Comparison of ENCODE assay signal across 22 cellular contexts in genomic region chrX:3527811-3528210, GRCh38.
DNase-seq lines count a peak whose midpoint lies in the region; ATAC-seq and TF ChIP-seq lines count a peak whose summit lies in the region.
"Had no signal": no experiment of that assay in that cellular context is flagged by ENCODE, and none has a peak within 500 bp of the region (broad histone marks: within the 10 kb centered on the region; RNA-seq: fewer than 3 reads in every experiment).

No MANE protein-coding gene starts in this region.

- no peaks in the 10 kb centered on the region for H3K27me3 ChIP-seq in IMR-90 (ENCODE audit: control insufficient read depth, insufficient read depth, low read length)
- no peaks in the 10 kb centered on the region for H3K27me3 ChIP-seq in trophoblast cell (ENCODE audit: insufficient read depth, low read length)
- H3K27me3 ChIP-seq in testis: no peaks in the 10 kb centered on the region
- no peaks in the 10 kb centered on the region for H3K27me3 ChIP-seq in CD4-positive, alpha-beta T cell (ENCODE audit: control insufficient read depth, insufficient read depth, low read length)
- H3K27me3 ChIP-seq: SJCRH30 had no signal

- H2AK5ac ChIP-seq in IMR-90 (ENCODE audit: low read depth, low read length) (no peak overlapping the region), trophoblast cell (ENCODE audit: low read length) (peak overlapping the region; percentile 41)

- BruUV-seq in IMR-90 (replicated peaks; lab: Mats Ljungman, UMichigan): no TSS peak

- 0 out of 2 replicates have a peak overlapping the region, but pooled peaks have one; percentile 19 for H3K14ac ChIP-seq in IMR-90 (replicated peaks; ENCODE audit: low read depth, low read length)
- no peak overlapping the region for H3K14ac ChIP-seq in trophoblast cell (ENCODE audit: low read length)

- intact Hi-C loops in IMR-90 (cut with micrococcal nuclease): loop anchor here (10.0 kb wide), 1 partner anchor 283 kb away; no protein-coding TSS in a partner anchor
- intact Hi-C loops in testis (cut with DNase I; ENCODE audit: low total_unique reads): no loop called here
- intact Hi-C loops in CD4-positive, alpha-beta T cell (cut with DNase I, micrococcal nuclease): no loop called here

- DNase-seq in A172 (ENCODE audit: low spot score) (peak; percentile 13), IMR-90 (no peak), fibroblast of mammary gland (ENCODE audit: low read depth) (peak; percentile 39), trophoblast cell (no peak), testis (no peak), HPDE6-E6E7 (ENCODE audit: extremely low spot score) (no peak)
- DNase-seq in activated naive CD8-positive, alpha-beta T cell treated with anti-CD3 and anti-CD28 coated beads, Interleukin-2, amount 50 U/mL, for 24 hours: no peak
- no peak for DNase-seq in CD4-positive, alpha-beta T cell
- DNase-seq: AML-193; C1 segment of cervical spinal cord; Calu3; CD8-positive, alpha-beta memory T cell; DMS153; NCI-H1105; NCI-H2029 treated with DMSO at 0.1 percent for 48 hours; NCI-H2171; NCI-H524 treated with DMSO at 0.1 percent for 48 hours; NCI-H82; SJCRH30 had no signal

- H3K4me3 Mint-ChIP-seq in activated naive CD8-positive, alpha-beta T cell treated with anti-CD3 and anti-CD28 coated beads, Interleukin-2, amount 50 U/mL, for 24 hours: no peak overlapping the region
- H3K4me3 Mint-ChIP-seq in CD4-positive, alpha-beta T cell: no peak overlapping the region
- H3K4me3 Mint-ChIP-seq: CD8-positive, alpha-beta memory T cell had no signal

- peak overlapping the region; percentile 4; the same call in 1 of the 2 replicates for H3K27ac ChIP-seq in IMR-90 (ENCODE audit: insufficient read depth, low read length)
- peak overlapping the region; percentile 80 for H3K27ac ChIP-seq in trophoblast cell (ENCODE audit: low read depth, low read length)
- H3K27ac ChIP-seq in testis: no peak overlapping the region
- H3K27ac ChIP-seq in CD4-positive, alpha-beta T cell (ENCODE audit: low read depth, low read length): no peak overlapping the region
- H3K27ac ChIP-seq: 22Rv1, SJCRH30 had no signal

- H3K27ac Mint-ChIP-seq in activated naive CD8-positive, alpha-beta T cell treated with anti-CD3 and anti-CD28 coated beads, Interleukin-2, amount 50 U/mL, for 24 hours: no peak overlapping the region
- no peak overlapping the region for H3K27ac Mint-ChIP-seq in CD4-positive, alpha-beta T cell
- H3K27ac Mint-ChIP-seq: CD8-positive, alpha-beta memory T cell had no signal

- H3K4ac ChIP-seq in IMR-90 (ENCODE audit: low read depth, low read length) (peak overlapping the region; percentile 41; the same call in 1 of the 2 replicates), trophoblast cell (ENCODE audit: low read depth, low read length) (no peak overlapping the region)

- ATAC-seq in IMR-90 (ENCODE audit: low read depth): no peak
- no peak for ATAC-seq in activated naive CD8-positive, alpha-beta T cell treated with anti-CD3 and anti-CD28 coated beads, Interleukin-2, amount 50 U/mL, for 24 hours
- no peak for ATAC-seq in CD4-positive, alpha-beta T cell (ENCODE audit: poor library complexity)
- ATAC-seq: K562, Panc1 had no signal

- no peak overlapping the region for H3K4me2 ChIP-seq in IMR-90 (ENCODE audit: low read depth, low read length)
- no peak overlapping the region for H3K4me2 ChIP-seq in trophoblast cell (ENCODE audit: low read length)

- no peaks in the 10 kb centered on the region for H3K9me1 ChIP-seq in IMR-90 (ENCODE audit: insufficient read depth, low read length)

- no peaks in the 10 kb centered on the region for H3K36me3 Mint-ChIP-seq in activated naive CD8-positive, alpha-beta T cell treated with anti-CD3 and anti-CD28 coated beads, Interleukin-2, amount 50 U/mL, for 24 hours (ENCODE audit: low read depth)
- no peaks in the 10 kb centered on the region for H3K36me3 Mint-ChIP-seq in CD4-positive, alpha-beta T cell (ENCODE audit: low read depth)
- H3K36me3 Mint-ChIP-seq: CD8-positive, alpha-beta memory T cell had no signal

- peak overlapping the region; percentile 75 for H3K18ac ChIP-seq in IMR-90 (ENCODE audit: low read depth, low read length)
- H3K18ac ChIP-seq in trophoblast cell (ENCODE audit: low read length): no peak overlapping the region

- H3K9me3 ChIP-seq in IMR-90 (ENCODE audit: control insufficient read depth, insufficient read depth, low read length): no peaks in the 10 kb centered on the region
- H3K9me3 ChIP-seq in trophoblast cell (ENCODE audit: insufficient read depth, low read depth, low read length): no peaks in the 10 kb centered on the region
- no peaks in the 10 kb centered on the region for H3K9me3 ChIP-seq in testis
- no peaks in the 10 kb centered on the region for H3K9me3 ChIP-seq in CD4-positive, alpha-beta T cell (ENCODE audit: control insufficient read depth, low read length)
- H3K9me3 ChIP-seq: SJCRH30 had no signal

- no peak overlapping the region for H4K12ac ChIP-seq in trophoblast cell (ENCODE audit: low read depth, low read length)

- no peak overlapping the region for H3K56ac ChIP-seq in IMR-90 (ENCODE audit: extremely low read depth, insufficient read depth, low read length)

- CTCF ChIA-PET in IMR-90 (lab: Yijun Ruan, JAX): interaction anchor here (1.8 kb wide), 1 partner anchor 21 kb away, joined by 5 read pairs; no protein-coding TSS in a partner anchor
- CTCF ChIA-PET in CD4-positive, alpha-beta T cell (lab: Charles Lee): no interaction called here

- peak overlapping the region; percentile 97 for H2BK5ac ChIP-seq in IMR-90 (ENCODE audit: low read depth, low read length, poor library complexity, severe bottlenecking)
- peak overlapping the region; percentile 77 for H2BK5ac ChIP-seq in trophoblast cell (ENCODE audit: low read depth, low read length, poor library complexity)

- TF ChIP-seq CTCF in IMR-90 (conservative IDR thresholded peaks at IDR 0.05; ENCODE audit: low read depth, low read length): no peak
- TF ChIP-seq CTCF in fibroblast of mammary gland (conservative IDR thresholded peaks at IDR 0.05; ENCODE audit: control insufficient read depth, insufficient read depth, low read depth, low read length): no peak
- TF ChIP-seq CTCF in testis (IDR thresholded peaks at IDR 0.05): no peak
- no peak for TF ChIP-seq CTCF in CD4-positive, alpha-beta T cell (IDR thresholded peaks at IDR 0.05)

- no peaks in the 10 kb centered on the region for H3K4me1 Mint-ChIP-seq in activated naive CD8-positive, alpha-beta T cell treated with anti-CD3 and anti-CD28 coated beads, Interleukin-2, amount 50 U/mL, for 24 hours
- no peaks in the 10 kb centered on the region for H3K4me1 Mint-ChIP-seq in CD4-positive, alpha-beta T cell (ENCODE audit: low read depth)
- H3K4me1 Mint-ChIP-seq: CD8-positive, alpha-beta memory T cell had no signal

- TF ChIP-seq RAD21 in IMR-90 (IDR thresholded peaks at IDR 0.05; ENCODE audit: low read length): no peak

- H2BK15ac ChIP-seq in IMR-90 (ENCODE audit: low read depth, low read length): 0 out of 3 replicates have a peak overlapping the region, but pooled peaks have one; percentile 6

- H3K23ac ChIP-seq in IMR-90 (ENCODE audit: low read depth, low read length) (no peak overlapping the region), trophoblast cell (ENCODE audit: low read length) (no peak overlapping the region)

- H3K79me1 ChIP-seq in IMR-90 (ENCODE audit: low read depth in 1 of 2, low read length in 2 of 2) (no peaks in the 10 kb centered on the region), trophoblast cell (ENCODE audit: low read length) (peaks cover 7% of the 10 kb centered on the region)

- peak overlapping the region; percentile 36 for H2BK12ac ChIP-seq in trophoblast cell (ENCODE audit: low read length)

- dilution Hi-C loops in IMR-90 (cut with HindIII; ENCODE audit: low sequenced_read_pairs, unreplicated experiment): no loop called here

- H2BK120ac ChIP-seq in IMR-90 (ENCODE audit: low read depth, low read length): peak overlapping the region; percentile 62
- peak overlapping the region; percentile 53 for H2BK120ac ChIP-seq in trophoblast cell (ENCODE audit: insufficient read depth, low read length, poor library complexity)

- peak overlapping the region; percentile 57; the same call in 1 of the 2 replicates for H2BK20ac ChIP-seq in IMR-90 (ENCODE audit: low read depth, low read length)

- H3K4me3 ChIP-seq in IMR-90 (ENCODE audit: insufficient read depth, low read depth, low read length): no peak overlapping the region
- no peak overlapping the region for H3K4me3 ChIP-seq in fibroblast of mammary gland (ENCODE audit: control insufficient read depth, low read depth, low read length)
- no peak overlapping the region for H3K4me3 ChIP-seq in trophoblast cell (ENCODE audit: low read depth, low read length)
- no peak overlapping the region for H3K4me3 ChIP-seq in testis
- H3K4me3 ChIP-seq: K562, SJCRH30 had no signal

- H4K5ac ChIP-seq in IMR-90 (ENCODE audit: low read depth, low read length): peak overlapping the region; percentile 63; the same call in 1 of the 2 replicates

- H2AK9ac ChIP-seq in IMR-90 (replicated peaks; ENCODE audit: low read depth, low read length, poor library complexity): no peak overlapping the region

- TF ChIP-seq POLR2A in IMR-90 (IDR thresholded peaks at IDR 0.05; ENCODE audit: low read depth, low read length) (no peak), testis (IDR thresholded peaks at IDR 0.05) (no peak)

- no peaks in the 10 kb centered on the region for H3K9me3 Mint-ChIP-seq in activated naive CD8-positive, alpha-beta T cell treated with anti-CD3 and anti-CD28 coated beads, Interleukin-2, amount 50 U/mL, for 24 hours
- H3K9me3 Mint-ChIP-seq in CD4-positive, alpha-beta T cell: no peaks in the 10 kb centered on the region

- H4K8ac ChIP-seq in IMR-90 (ENCODE audit: low read depth in 2 of 2, low read length in 2 of 2) (peak overlapping the region in 1 of 2 experiments; percentile 24; a peak in 3 of 4 replicates), trophoblast cell (ENCODE audit: low read depth, low read length) (peak overlapping the region; percentile 43)

- H3K79me2 ChIP-seq in trophoblast cell (ENCODE audit: control insufficient read depth, insufficient read depth, low read length, poor library complexity): no peaks in the 10 kb centered on the region

- H3K4me1 ChIP-seq in IMR-90 (ENCODE audit: control insufficient read depth, insufficient read depth, low read length) (peaks cover 5% of the 10 kb centered on the region; the same call in 1 of the 2 replicates), trophoblast cell (ENCODE audit: control insufficient read depth in 1 of 2, insufficient read depth in 2 of 2, low read length in 2 of 2) (peaks cover 0 to 3% of the 10 kb centered on the region in 2 experiments), testis (no peaks in the 10 kb centered on the region)

- H3K36me3 ChIP-seq in IMR-90 (ENCODE audit: control insufficient read depth, insufficient read depth, low read length): no peaks in the 10 kb centered on the region
- H3K36me3 ChIP-seq in trophoblast cell (ENCODE audit: control insufficient read depth in 1 of 2, insufficient read depth in 2 of 2, low read length in 2 of 2): no peaks in the 10 kb centered on the region
- H3K36me3 ChIP-seq in testis (ENCODE audit: low read depth, missing control alignments): no peaks in the 10 kb centered on the region
- H3K36me3 ChIP-seq: SJCRH30 had no signal

- in situ Hi-C loops in IMR-90 (cut with MboI; ENCODE audit: low sequenced_read_pairs): no loop called here

- H4K91ac ChIP-seq in IMR-90 (ENCODE audit: insufficient read depth, low read depth, low read length): peak overlapping the region; percentile 61
- H4K91ac ChIP-seq in trophoblast cell (ENCODE audit: low read depth, low read length): peak overlapping the region; percentile 79

- POLR2A ChIA-PET in IMR-90 (lab: Charles Lee; ENCODE audit: unreplicated experiment): no interaction called here
- POLR2A ChIA-PET in CD4-positive, alpha-beta T cell (lab: Charles Lee): no interaction called here

- H2AFZ ChIP-seq in IMR-90 (replicated peaks; ENCODE audit: low read length, poor library complexity) (no peak overlapping the region), trophoblast cell (ENCODE audit: insufficient read depth, low read length, poor library complexity) (no peak overlapping the region)

- no peaks in the 10 kb centered on the region for H3K27me3 Mint-ChIP-seq in activated naive CD8-positive, alpha-beta T cell treated with anti-CD3 and anti-CD28 coated beads, Interleukin-2, amount 50 U/mL, for 24 hours
- peaks cover 8% of the 10 kb centered on the region for H3K27me3 Mint-ChIP-seq in CD4-positive, alpha-beta T cell

- no peaks in the 10 kb centered on the region for H4K20me1 ChIP-seq in IMR-90 (ENCODE audit: insufficient read depth, low read length)

- no peak overlapping the region for H3K9ac ChIP-seq in IMR-90 (ENCODE audit: low read depth, low read length)
- no peak overlapping the region for H3K9ac ChIP-seq in trophoblast cell (ENCODE audit: low read length)

- no CpG with 5 or more reads among the region's 3 CpGs for WGBS in IMR-90 (ENCODE audit: extremely low coverage in 2 of 2, insufficient read length in 1 of 2), 2 experiments
- no CpG with 5 or more reads among the region's 3 CpGs for WGBS in trophoblast cell (ENCODE audit: extremely low coverage, insufficient coverage, insufficient read length)
- WGBS in testis, 2 donors: 84 to 88% methylated on average over 3 of the region's 3 CpGs

Comparison
In these comparisons a context has a peak if more than half of its experiments do, and no peak if none do; other contexts are left out.
1. DNase-seq: peak in A172 (single experiment) and fibroblast of mammary gland (single experiment); none in IMR-90 (single experiment), trophoblast cell (0 of 2), testis (single experiment), activated naive CD8-positive, alpha-beta T cell treated with anti-CD3 and anti-CD28 coated beads, Interleukin-2, amount 50 U/mL, for 24 hours (single experiment), HPDE6-E6E7 (single experiment) and CD4-positive, alpha-beta T cell (0 of 10).
2. H3K27ac ChIP-seq: peak in IMR-90 (single experiment) and trophoblast cell (single experiment); none in testis (0 of 2) and CD4-positive, alpha-beta T cell (single experiment).